In the genomic region with DNA sequence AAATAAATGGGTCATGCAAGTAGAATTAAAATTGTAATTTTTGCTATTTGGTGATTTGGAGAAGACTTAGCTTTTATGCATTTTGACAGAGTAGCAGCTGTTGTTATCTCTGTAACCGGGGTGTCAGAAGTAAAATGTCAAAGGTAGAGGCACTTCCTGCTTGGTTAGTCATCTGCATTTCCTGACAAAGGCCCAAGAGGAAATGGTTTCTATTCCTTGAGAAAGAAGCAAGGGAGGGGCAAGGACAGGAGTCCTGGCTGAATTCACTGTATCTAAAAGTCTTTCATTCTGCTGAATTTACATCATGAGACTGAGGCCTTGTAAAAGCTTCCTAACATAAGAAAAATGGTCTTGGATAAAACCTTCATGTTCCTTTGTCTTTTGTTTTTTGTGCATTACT, we compare ENCODE assay signal across 8 cellular contexts.
DNase-seq lines count a peak whose midpoint lies in the region; ATAC-seq, FAIRE-seq and TF ChIP-seq lines count a peak whose summit lies in the region.

No MANE protein-coding gene starts in this region.

- H3K4me2 ChIP-seq in A549, result 0 out of 3 replicates have a peak overlapping the region, but pooled peaks have one; percentile 11

- no peak for TF ChIP-seq RAD21 in A549 (conservative IDR thresholded peaks at IDR 0.05 in 1 of 2, IDR thresholded peaks at IDR 0.05 in 1 of 2)

- H3K27me3 Mint-ChIP-seq in T-helper 1 cell treated with Interleukin-12 subunit alpha and Interleukin-12 subunit beta and Interleukin-4 antibody, amounts not matched to agents 30 μg/mL and 1 μg/mL, for 36 hours (ENCODE audit: low read depth), result no peaks in the 10 kb centered on the region

- TF ChIP-seq EP300 in A549 (IDR thresholded peaks at IDR 0.05), result no peak

- H3K36me3 ChIP-seq in mucosa of descending colon (ENCODE audit: low read depth) (no peaks in the 10 kb centered on the region), thyroid gland (no peaks in the 10 kb centered on the region)

- ATAC-seq in A549 (no peak), GM18873 (IDR thresholded peaks at IDR 0.05; ENCODE audit: low FRiP score, unreplicated experiment) (peak; percentile 57), HG03064 (IDR thresholded peaks at IDR 0.05; ENCODE audit: low read depth, unreplicated experiment) (peak; percentile 67), mucosa of descending colon (peak; percentile 66)

- H3K9me3 ChIP-seq in A549, result no peaks in the 10 kb centered on the region
- H3K9me3 ChIP-seq in mucosa of descending colon, result no peaks in the 10 kb centered on the region
- no peaks in the 10 kb centered on the region for H3K9me3 ChIP-seq in thyroid gland

- H3K9me3 Mint-ChIP-seq in T-helper 1 cell treated with Interleukin-12 subunit alpha and Interleukin-12 subunit beta and Interleukin-4 antibody, amounts not matched to agents 30 μg/mL and 1 μg/mL, for 36 hours, result peaks cover 7% of the 10 kb centered on the region

- H3K4me3 ChIP-seq in A549 (no peak overlapping the region), mucosa of descending colon (no peak overlapping the region), thyroid gland (replicated peaks in 1 of 3) (no peak overlapping the region)

- CTCF ChIA-PET in A549 (lab: Yijun Ruan, JAX), result no interaction called here

- no peaks in the 10 kb centered on the region for H3K27me3 ChIP-seq in thyroid gland

- 5% methylated on average over 1 of the region's 1 CpG for WGBS in A549 (ENCODE audit: missing lambda C conversion rate)
- WGBS in thyroid gland, 2 donors, result 15 to 21% methylated on average over 1 of the region's 1 CpG

- FAIRE-seq in A549 (lab: Jason Lieb, UNC), result no peak

- H3K4me1 Mint-ChIP-seq in T-helper 1 cell treated with Interleukin-12 subunit alpha and Interleukin-12 subunit beta and Interleukin-4 antibody, amounts not matched to agents 30 μg/mL and 1 μg/mL, for 36 hours (ENCODE audit: low read depth), result peaks cover 15% of the 10 kb centered on the region

- peak overlapping the region; percentile 27 for H3K4me3 Mint-ChIP-seq in T-helper 1 cell treated with Interleukin-12 subunit alpha and Interleukin-12 subunit beta and Interleukin-4 antibody, amounts not matched to agents 30 μg/mL and 1 μg/mL, for 36 hours

- H3K4me1 ChIP-seq in A549, result peaks cover 41% of the 10 kb centered on the region
- no peaks in the 10 kb centered on the region for H3K4me1 ChIP-seq in mucosa of descending colon (ENCODE audit: low read depth)
- H3K4me1 ChIP-seq in thyroid gland, result peaks cover 0 to 7% of the 10 kb centered on the region in 2 donors

- TF ChIP-seq CTCF in A549 (IDR thresholded peaks at IDR 0.05) (no peak), mucosa of descending colon (IDR thresholded peaks at IDR 0.05) (no peak), thyroid gland (IDR thresholded peaks at IDR 0.05) (no peak)

- DNase-seq in A549 (ENCODE audit: low read depth in 1 of 2, low spot score in 1 of 2) (peak in 1 of 2 experiments; percentile 17), mucosa of descending colon (no peak), HuH-7.5 (ENCODE audit: low spot score) (no peak), cerebellar cortex (ENCODE audit: low spot score) (no peak), thyroid gland (no peak)

- H3K27ac ChIP-seq in A549 (peak overlapping the region; percentile 31 to 57; a peak in 5 of 6 replicates), thyroid gland (no peak overlapping the region)

- intact Hi-C loops in mucosa of descending colon (cut with DNase I, micrococcal nuclease), result no loop called here
- intact Hi-C loops in thyroid gland (cut with DNase I), result no loop called here

- no peak for TF ChIP-seq POLR2A in A549 (IDR thresholded peaks at IDR 0.05; ENCODE audit: low read length)
- no peak for TF ChIP-seq POLR2A in thyroid gland (IDR thresholded peaks at IDR 0.05)

- POLR2A ChIA-PET in A549 (lab: Yijun Ruan, JAX), result no interaction called here

- no peaks in the 10 kb centered on the region for H3K36me3 Mint-ChIP-seq in T-helper 1 cell treated with Interleukin-12 subunit alpha and Interleukin-12 subunit beta and Interleukin-4 antibody, amounts not matched to agents 30 μg/mL and 1 μg/mL, for 36 hours (ENCODE audit: low read depth)

- H3K27ac Mint-ChIP-seq in T-helper 1 cell treated with Interleukin-12 subunit alpha and Interleukin-12 subunit beta and Interleukin-4 antibody, amounts not matched to agents 30 μg/mL and 1 μg/mL, for 36 hours, result peak overlapping the region; percentile 49

TF ChIP-seq in A549, 52 proteins besides CTCF, POLR2A, EP300 and RAD21:
- TF ChIP-seq FOSB (CRISPR knock-in tag; IDR thresholded peaks at IDR 0.05), result no peak
- TF ChIP-seq MAZ (IDR thresholded peaks at IDR 0.05; ENCODE audit: borderline replicate concordance, low read depth, low read length), result no peak
- no peak for TF ChIP-seq NFE2L2 (conservative IDR thresholded peaks at IDR 0.05; ENCODE audit: low read length)
- no peak for TF ChIP-seq TP53 (CRISPR knock-in tag; IDR thresholded peaks at IDR 0.05)
- TF ChIP-seq ESRRA (IDR thresholded peaks at IDR 0.05; ENCODE audit: borderline replicate concordance, low read length), result no peak
- TF ChIP-seq MYC (IDR thresholded peaks at IDR 0.05; ENCODE audit: borderline replicate concordance, low read length), result no peak
- no peak for TF ChIP-seq TFCP2L1 (CRISPR knock-in tag; IDR thresholded peaks at IDR 0.05)
- TF ChIP-seq JUN (IDR thresholded peaks at IDR 0.05), result no peak
- TF ChIP-seq BHLHE40 (IDR thresholded peaks at IDR 0.05; ENCODE audit: low read depth, low read length), result no peak
- no peak for TF ChIP-seq ZNF302 (CRISPR knock-in tag; IDR thresholded peaks at IDR 0.05)
- TF ChIP-seq KDM1A (IDR thresholded peaks at IDR 0.05; ENCODE audit: low read depth), result no peak
- TF ChIP-seq, protein P1, sequence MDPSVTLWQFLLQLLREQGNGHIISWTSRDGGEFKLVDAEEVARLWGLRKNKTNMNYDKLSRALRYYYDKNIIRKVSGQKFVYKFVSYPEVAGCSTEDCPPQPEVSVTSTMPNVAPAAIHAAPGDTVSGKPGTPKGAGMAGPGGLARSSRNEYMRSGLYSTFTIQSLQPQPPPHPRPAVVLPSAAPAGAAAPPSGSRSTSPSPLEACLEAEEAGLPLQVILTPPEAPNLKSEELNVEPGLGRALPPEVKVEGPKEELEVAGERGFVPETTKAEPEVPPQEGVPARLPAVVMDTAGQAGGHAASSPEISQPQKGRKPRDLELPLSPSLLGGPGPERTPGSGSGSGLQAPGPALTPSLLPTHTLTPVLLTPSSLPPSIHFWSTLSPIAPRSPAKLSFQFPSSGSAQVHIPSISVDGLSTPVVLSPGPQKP (IDR thresholded peaks at IDR 0.05; ENCODE audit: low read depth, low read length), result no peak
- TF ChIP-seq ZC3H11A (IDR thresholded peaks at IDR 0.05), result no peak
- no peak for TF ChIP-seq GATA3 (IDR thresholded peaks at IDR 0.05; ENCODE audit: borderline replicate concordance)
- no peak for TF ChIP-seq PHF8 (IDR thresholded peaks at IDR 0.05; ENCODE audit: borderline replicate concordance, low read depth)
- TF ChIP-seq RCOR1 (IDR thresholded peaks at IDR 0.05; ENCODE audit: low read depth, low read length), result no peak

Comparison
In these comparisons a context has a peak if more than half of its experiments do, and no peak if none do; other contexts are left out.
1. ATAC-seq: peak in GM18873 (single experiment), HG03064 (single experiment) and mucosa of descending colon (single experiment); none in A549 (0 of 2).
2. H3K27ac ChIP-seq: peak in A549 (2 of 2); none in thyroid gland (0 of 3).